In genomic region chr2:157825885-157826284, GRCh38 we compare ENCODE assay signal across 11 cellular contexts. TPM values are rescaled to one million over a fixed set of nuclear protein-coding genes. Genes with fewer than 3 reads are reported as not detected.
A peak's percentile ranks its signal among the peaks of the same experiment; 100 is the strongest.
DNase-seq lines count a peak whose midpoint lies in the region; ATAC-seq, FAIRE-seq and TF ChIP-seq lines count a peak whose summit lies in the region.
"Had no signal": no experiment of that assay in that cellular context is flagged by ENCODE, and none has a peak within 500 bp of the region (broad histone marks: within the 10 kb centered on the region; RNA-seq: fewer than 3 reads in every experiment).

No MANE protein-coding gene starts in this region.

- peak; percentile 54 for DNase-seq in DMS53 (lab: John Stamatoyannopoulos, UW)
- DNase-seq in DMS53 treated with DMSO at 0.1 percent for 48 hours (lab: John Stamatoyannopoulos, UW; ENCODE audit: unreplicated experiment), result no peak
- peak; percentile 18 to 92 for DNase-seq in PC-9
- no peak for DNase-seq in Ammon's horn (ENCODE audit: low spot score)
- DNase-seq in kidney, result no peak
- no peak for DNase-seq in activated CD4-positive, alpha-beta T cell treated with anti-CD3 and anti-CD28 coated beads for 36 hours
- DNase-seq: activated naive CD4-positive, alpha-beta T cell treated with Interleukin-2 at 50 U/mL for 16 hours; KG1; substantia nigra had no signal

- H3K4me1 Mint-ChIP-seq in activated CD4-positive, alpha-beta T cell treated with anti-CD3 and anti-CD28 coated beads for 36 hours, result peaks cover 9% of the 10 kb centered on the region

- no peak overlapping the region for H3K4me3 ChIP-seq in PC-9
- H3K4me3 ChIP-seq in gastroesophageal sphincter, result no peak overlapping the region
- H3K4me3 ChIP-seq in skin epidermis, result no peak overlapping the region
- no peak overlapping the region for H3K4me3 ChIP-seq in kidney (ENCODE audit: low read length in 2 of 2)

- H3K9ac ChIP-seq in kidney (ENCODE audit: low read length in 2 of 2), result no peak overlapping the region

- no peaks in the 10 kb centered on the region for H3K9me3 ChIP-seq in PC-9 (ENCODE audit: insufficient read depth, low read depth)
- H3K9me3 ChIP-seq in gastroesophageal sphincter, result no peaks in the 10 kb centered on the region
- no peaks in the 10 kb centered on the region for H3K9me3 ChIP-seq in kidney (ENCODE audit: control insufficient read depth in 1 of 2, low read length in 2 of 2)

- no peaks in the 10 kb centered on the region for H3K9me2 ChIP-seq in PC-9 (ENCODE audit: insufficient read depth)

- H2AFZ ChIP-seq in PC-9, result no peak overlapping the region

- H3K27ac ChIP-seq in PC-9, result peak overlapping the region; percentile 79
- no peak overlapping the region for H3K27ac ChIP-seq in gastroesophageal sphincter
- H3K27ac ChIP-seq in skin epidermis, result peak overlapping the region in 17 of 21 experiments; percentile 28 to 83 (median 66)
- H3K27ac ChIP-seq in kidney (ENCODE audit: low read depth in 2 of 2, low read length in 2 of 2), result no peak overlapping the region

- no TSS peak for BruUV-seq in PC-9 (replicated peaks; lab: Mats Ljungman, UMichigan)

- H3K4me1 ChIP-seq in PC-9 (replicated peaks; ENCODE audit: insufficient read depth), result peaks cover 24% of the 10 kb centered on the region
- H3K4me1 ChIP-seq in gastroesophageal sphincter, result peaks cover 4 to 28% (median 13%) of the 10 kb centered on the region in 3 donors
- H3K4me1 ChIP-seq in kidney (ENCODE audit: control insufficient read depth in 1 of 2, insufficient read depth in 1 of 2, low read depth in 1 of 2, low read length in 2 of 2), result peaks cover 0 to 6% of the 10 kb centered on the region in 2 donors

- intact Hi-C loops in PC-9 (cut with micrococcal nuclease; ENCODE audit: unreplicated experiment) (no loop called here), kidney (cut with DNase I) (no loop called here)
- intact Hi-C loops in activated CD4-positive, alpha-beta T cell treated with anti-CD3 and anti-CD28 coated beads for 36 hours (cut with DNase I, micrococcal nuclease), result loop anchor here in 1 of 2 experiments (1.0 kb wide), 1 partner anchor 47 kb away; no protein-coding TSS in a partner anchor

- peak; percentile 72 for ATAC-seq in gastroesophageal sphincter
- ATAC-seq in activated CD4-positive, alpha-beta T cell treated with anti-CD3 and anti-CD28 coated beads for 36 hours, result no peak

- no peak overlapping the region for H3K27ac Mint-ChIP-seq in activated CD4-positive, alpha-beta T cell treated with anti-CD3 and anti-CD28 coated beads for 36 hours

- H3K27me3 Mint-ChIP-seq in activated CD4-positive, alpha-beta T cell treated with anti-CD3 and anti-CD28 coated beads for 36 hours, result no peaks in the 10 kb centered on the region

- no peak overlapping the region for H3K4me3 Mint-ChIP-seq in activated CD4-positive, alpha-beta T cell treated with anti-CD3 and anti-CD28 coated beads for 36 hours

- H3K36me3 ChIP-seq in PC-9 (ENCODE audit: low read depth) (no peaks in the 10 kb centered on the region), gastroesophageal sphincter (no peaks in the 10 kb centered on the region), kidney (ENCODE audit: control insufficient read depth in 1 of 2, insufficient read depth in 2 of 2, low read length in 2 of 2) (no peaks in the 10 kb centered on the region)

- peaks cover 17% of the 10 kb centered on the region for H3K36me3 Mint-ChIP-seq in activated CD4-positive, alpha-beta T cell treated with anti-CD3 and anti-CD28 coated beads for 36 hours (ENCODE audit: low read depth)

- POLR2A ChIA-PET in PC-9 (lab: Charles Lee; ENCODE audit: unreplicated experiment), result interaction anchor here (0.6 kb wide), 2 partner anchors 128 to 146 kb away, joined by 5 read pairs; no protein-coding TSS in a partner anchor
- POLR2A ChIA-PET in activated CD4-positive, alpha-beta T cell treated with anti-CD3 and anti-CD28 coated beads for 36 hours (lab: Charles Lee), result no interaction called here

- CTCF ChIA-PET in PC-9 (lab: Charles Lee), result no interaction called here
- CTCF ChIA-PET in activated CD4-positive, alpha-beta T cell treated with anti-CD3 and anti-CD28 coated beads for 36 hours (lab: Charles Lee), result interaction anchor here (0.6 to 0.8 kb wide), 2 partner anchors 13 to 75 kb away, joined by 3 to 5 read pairs; no protein-coding TSS in a partner anchor

- TF ChIP-seq CTCF in PC-9 (conservative IDR thresholded peaks at IDR 0.05) (no peak), gastroesophageal sphincter (IDR thresholded peaks at IDR 0.05) (no peak), kidney (IDR thresholded peaks at IDR 0.05; ENCODE audit: borderline replicate concordance, extremely low read depth, insufficient read depth) (no peak)

- H4K20me1 ChIP-seq in PC-9 (ENCODE audit: insufficient read depth), result no peaks in the 10 kb centered on the region

- TF ChIP-seq EP300 in gastroesophageal sphincter (IDR thresholded peaks at IDR 0.05), result no peak

- peaks cover 8% of the 10 kb centered on the region for H3F3A ChIP-seq in PC-9 (ENCODE audit: insufficient read depth, low read depth)

- 64 to 81% methylated on average over 2 to 6 of the region's 6 CpGs for WGBS in gastroesophageal sphincter (ENCODE audit: low coverage in 1 of 2), 2 donors

- H3K4me2 ChIP-seq in PC-9, result peak overlapping the region; percentile 59

- H3K27me3 ChIP-seq in PC-9 (ENCODE audit: insufficient read depth, low read depth), result no peaks in the 10 kb centered on the region
- H3K27me3 ChIP-seq in gastroesophageal sphincter, result no peaks in the 10 kb centered on the region

- H3K9me3 Mint-ChIP-seq in activated CD4-positive, alpha-beta T cell treated with anti-CD3 and anti-CD28 coated beads for 36 hours (ENCODE audit: low read depth), result no peaks in the 10 kb centered on the region

- no peaks in the 10 kb centered on the region for H3K79me2 ChIP-seq in PC-9 (ENCODE audit: low read depth)

- no peak for TF ChIP-seq POLR2A in gastroesophageal sphincter (IDR thresholded peaks at IDR 0.05)

- no peak for FAIRE-seq in kidney (lab: Jason Lieb, UNC)

RNA-seq across cellular contexts. Expression of gene ACVR1, which starts 50.2 kb away (rescaled TPM):
- total RNA-seq in PC-9 (2021) (8.6 and 8.9 TPM in 2 replicates), gastroesophageal sphincter (10 to 100 TPM; 17.9 to 41.4 (median 29.9) TPM), kidney (38.3 TPM)
- 16.3 TPM for polyA plus RNA-seq in kidney (ENCODE audit: insufficient read depth, low read depth, low replicate concordance)
- total RNA-seq in activated CD4-positive, alpha-beta T cell treated with anti-CD3 and anti-CD28 coated beads for 36 hours, result 10 to 100 TPM; 17.1 to 23.0 TPM

Comparison
In these comparisons a context has a peak if more than half of its experiments do, and no peak if none do; other contexts are left out.
1. DNase-seq: peak in DMS53 (single experiment) and PC-9 (2 of 2); none in DMS53 treated with DMSO at 0.1 percent for 48 hours (single experiment), Ammon's horn (single experiment), kidney (single experiment) and activated CD4-positive, alpha-beta T cell treated with anti-CD3 and anti-CD28 coated beads for 36 hours (single experiment).
2. H3K27ac ChIP-seq: peak in PC-9 (single experiment) and skin epidermis (17 of 21); none in gastroesophageal sphincter (0 of 4) and kidney (0 of 2).